9 cellular contexts compared by ENCODE assay signal in genomic region chr11:88179141-88179540, GRCh38. TPM values are rescaled to one million over a fixed set of nuclear protein-coding genes. Genes with fewer than 3 reads are reported as not detected.
DNase-seq lines count a peak whose midpoint lies in the region; ATAC-seq and TF ChIP-seq lines count a peak whose summit lies in the region.
"Had no signal": no experiment of that assay in that cellular context is flagged by ENCODE, and none has a peak within 500 bp of the region (broad histone marks: within the 10 kb centered on the region; RNA-seq: fewer than 3 reads in every experiment).

No MANE protein-coding gene starts in this region.

- no peak overlapping the region for H3K14ac ChIP-seq in trophoblast cell (ENCODE audit: low read length)

- H3K9me3 ChIP-seq in PC-9 (ENCODE audit: insufficient read depth, low read depth) (no peaks in the 10 kb centered on the region), MG63 (no peaks in the 10 kb centered on the region), trophoblast cell (ENCODE audit: insufficient read depth, low read depth, low read length) (no peaks in the 10 kb centered on the region)

- H2BK12ac ChIP-seq in trophoblast cell (ENCODE audit: low read length), result no peak overlapping the region

- H3K27me3 Mint-ChIP-seq in natural killer cell (ENCODE audit: low read depth in 2 of 2), result no peaks in the 10 kb centered on the region

- H3K18ac ChIP-seq in trophoblast cell (ENCODE audit: low read length), result no peak overlapping the region

- H3K79me1 ChIP-seq in trophoblast cell (ENCODE audit: low read length), result no peaks in the 10 kb centered on the region

- no peaks in the 10 kb centered on the region for H4K20me1 ChIP-seq in PC-9 (ENCODE audit: insufficient read depth)

- peak overlapping the region; percentile 64 for H3K4me3 Mint-ChIP-seq in natural killer cell
- H3K4me3 Mint-ChIP-seq: HFFc6 had no signal

- no peak for TF ChIP-seq CTCF in PC-9 (conservative IDR thresholded peaks at IDR 0.05)
- TF ChIP-seq CTCF in natural killer cell (IDR thresholded peaks at IDR 0.05), result no peak

- H3K4me2 ChIP-seq in PC-9 (peak overlapping the region; percentile 43), trophoblast cell (ENCODE audit: low read length) (no peak overlapping the region)

- intact Hi-C loops in PC-9 (cut with micrococcal nuclease; ENCODE audit: unreplicated experiment), result loop anchor here (5.0 kb wide), 1 partner anchor 363 kb away; no protein-coding TSS in a partner anchor
- intact Hi-C loops in natural killer cell (cut with micrococcal nuclease), result no loop called here

- no peak overlapping the region for H3K23ac ChIP-seq in trophoblast cell (ENCODE audit: low read length)

- BruUV-seq in PC-9 (replicated peaks; lab: Mats Ljungman, UMichigan), result no TSS peak

- no peak overlapping the region for H3K4ac ChIP-seq in trophoblast cell (ENCODE audit: low read depth, low read length)

- H3K27me3 ChIP-seq in PC-9 (ENCODE audit: insufficient read depth, low read depth) (no peaks in the 10 kb centered on the region), MG63 (no peaks in the 10 kb centered on the region), trophoblast cell (ENCODE audit: insufficient read depth, low read length) (no peaks in the 10 kb centered on the region)

- H3K79me2 ChIP-seq in PC-9 (ENCODE audit: low read depth), result no peaks in the 10 kb centered on the region
- no peaks in the 10 kb centered on the region for H3K79me2 ChIP-seq in trophoblast cell (ENCODE audit: control insufficient read depth, insufficient read depth, low read length, poor library complexity)

- peak overlapping the region; percentile 52 for H3K27ac ChIP-seq in PC-9
- H3K27ac ChIP-seq in trophoblast cell (ENCODE audit: low read depth, low read length), result no peak overlapping the region

- H3K36me3 ChIP-seq in PC-9 (ENCODE audit: low read depth) (no peaks in the 10 kb centered on the region), MG63 (no peaks in the 10 kb centered on the region), trophoblast cell (ENCODE audit: control insufficient read depth in 1 of 2, insufficient read depth in 2 of 2, low read length in 2 of 2) (no peaks in the 10 kb centered on the region)

- H3K9me2 ChIP-seq in PC-9 (ENCODE audit: insufficient read depth), result no peaks in the 10 kb centered on the region

- H4K91ac ChIP-seq in trophoblast cell (ENCODE audit: low read depth, low read length), result no peak overlapping the region

- H3F3A ChIP-seq in PC-9 (ENCODE audit: insufficient read depth, low read depth), result peaks cover 10% of the 10 kb centered on the region

- no peak overlapping the region for H2AK5ac ChIP-seq in trophoblast cell (ENCODE audit: low read length)

- peaks cover 34 to 38% of the 10 kb centered on the region in 2 donors for H3K4me1 Mint-ChIP-seq in natural killer cell

- H3K4me1 ChIP-seq in PC-9 (replicated peaks; ENCODE audit: insufficient read depth), result peaks cover 46% of the 10 kb centered on the region
- H3K4me1 ChIP-seq in trophoblast cell (ENCODE audit: control insufficient read depth in 1 of 2, insufficient read depth in 2 of 2, low read length in 2 of 2), result peaks cover under 1 to 7% of the 10 kb centered on the region in 2 experiments

- POLR2A ChIA-PET in PC-9 (lab: Charles Lee; ENCODE audit: unreplicated experiment), result interaction anchor here (0.6 kb wide), 1 partner anchor 757 kb away, joined by 3 read pairs; no protein-coding TSS in a partner anchor

- DNase-seq in PC-9 (peak; percentile 15 to 81), natural killer cell (no peak), MG63 (no peak), trophoblast cell (no peak), cerebellar cortex (ENCODE audit: low spot score) (no peak), NCI-H2029 treated with DMSO at 0.1 percent for 48 hours (lab: John Stamatoyannopoulos, UW) (no peak)
- DNase-seq: HFFc6 had no signal

- H2BK5ac ChIP-seq in trophoblast cell (ENCODE audit: low read depth, low read length, poor library complexity), result no peak overlapping the region

- H2BK120ac ChIP-seq in trophoblast cell (ENCODE audit: insufficient read depth, low read length, poor library complexity), result no peak overlapping the region

- no CpG with 5 or more reads among the region's 2 CpGs for WGBS in trophoblast cell (ENCODE audit: extremely low coverage, insufficient coverage, insufficient read length)

- no peak overlapping the region for H4K8ac ChIP-seq in trophoblast cell (ENCODE audit: low read depth, low read length)

- peak; percentile 57 for ATAC-seq in GM19025 (IDR thresholded peaks at IDR 0.05; ENCODE audit: low read depth, unreplicated experiment)
- peak; percentile 49 for ATAC-seq in HG02763 (IDR thresholded peaks at IDR 0.05; ENCODE audit: unreplicated experiment)
- ATAC-seq in natural killer cell, result peak; percentile 33 to 59 (median 45)

- H3K27ac Mint-ChIP-seq in natural killer cell, result peak overlapping the region; percentile 46 to 74
- H3K27ac Mint-ChIP-seq: HFFc6 had no signal

- H3K9ac ChIP-seq in trophoblast cell (ENCODE audit: low read length), result no peak overlapping the region

- no peaks in the 10 kb centered on the region for H3K36me3 Mint-ChIP-seq in natural killer cell

- H2AFZ ChIP-seq in PC-9 (0 out of 2 replicates have a peak overlapping the region, but pooled peaks have one; percentile 10), trophoblast cell (ENCODE audit: insufficient read depth, low read length, poor library complexity) (no peak overlapping the region)

- H3K9me3 Mint-ChIP-seq in natural killer cell, result no peaks in the 10 kb centered on the region
- H3K9me3 Mint-ChIP-seq: HFFc6 had no signal

- CTCF ChIA-PET in PC-9 (lab: Charles Lee), result no interaction called here

- no peak overlapping the region for H4K12ac ChIP-seq in trophoblast cell (ENCODE audit: low read depth, low read length)

- no peak overlapping the region for H3K4me3 ChIP-seq in PC-9
- H3K4me3 ChIP-seq in MG63, result no peak overlapping the region
- no peak overlapping the region for H3K4me3 ChIP-seq in trophoblast cell (ENCODE audit: low read depth, low read length)

RNA-seq across cellular contexts. Expression of gene RAB38, which starts 3.9 kb away (rescaled TPM):
- total RNA-seq in PC-9 (2021) (12.7 and 14.2 TPM in 2 replicates), natural killer cell (10 to 100 TPM in 1 of 3 donors, 1 to 10 TPM in 2; 4.0 to 10.9 (median 5.4) TPM)
- total RNA-seq in MG63 (2014; rRNA removed; shearing (Covaris generic); ENCODE audit: low replicate concordance), result 0.46 TPM in 1 of 2 replicates, not detected in the other
- polyA plus RNA-seq in trophoblast cell (2013), result 7.9 and 8.4 TPM in 2 replicates

Comparison
In these comparisons a context has a peak if more than half of its experiments do, and no peak if none do; other contexts are left out.
1. DNase-seq: peak in PC-9 (2 of 2); none in natural killer cell (single experiment), MG63 (single experiment), trophoblast cell (0 of 2), cerebellar cortex (single experiment) and NCI-H2029 treated with DMSO at 0.1 percent for 48 hours (single experiment).
2. Peak in every context shown above with its lines, with median percentiles within 50 percentile points of each other: ATAC-seq.